Comparison of ENCODE assay signal across 9 cellular contexts in genomic region chr1:187264995-187265602, GRCh38.
DNase-seq lines count a peak whose midpoint lies in the region; ATAC-seq and TF ChIP-seq lines count a peak whose summit lies in the region.
"Had no signal": no experiment of that assay in that cellular context is flagged by ENCODE, and none has a peak within 500 bp of the region (broad histone marks: within the 10 kb centered on the region; RNA-seq: fewer than 3 reads in every experiment).

No MANE protein-coding gene starts in this region.

- no peak overlapping the region for H3K27ac Mint-ChIP-seq in WTC11
- H3K27ac Mint-ChIP-seq in stimulated activated effector memory CD8-positive, alpha-beta T cell treated with anti-CD3 and anti-CD28 coated beads, Interleukin-12 subunit alpha, Interleukin-12 subunit beta, amount 100 ng/mL, for 72 hours, result no peak overlapping the region
- H3K27ac Mint-ChIP-seq: CD4-positive, CD25-positive, alpha-beta regulatory T cell had no signal

- WGBS in right cardiac atrium, result 43% methylated on average over 4 of the region's 4 CpGs

- H3K9me3 Mint-ChIP-seq in WTC11, result no peaks in the 10 kb centered on the region
- peaks cover 3% of the 10 kb centered on the region for H3K9me3 Mint-ChIP-seq in stimulated activated effector memory CD8-positive, alpha-beta T cell treated with anti-CD3 and anti-CD28 coated beads, Interleukin-12 subunit alpha, Interleukin-12 subunit beta, amount 100 ng/mL, for 72 hours
- H3K9me3 Mint-ChIP-seq: CD4-positive, CD25-positive, alpha-beta regulatory T cell had no signal

- H3K27me3 Mint-ChIP-seq in WTC11 (ENCODE audit: low read depth), result no peaks in the 10 kb centered on the region

- H3K4me3 ChIP-seq in right cardiac atrium (ENCODE audit: low read length) (no peak overlapping the region), kidney epithelial cell (ENCODE audit: low read depth, low read length) (no peak overlapping the region)

- no peaks in the 10 kb centered on the region for H3K36me3 ChIP-seq in kidney epithelial cell (ENCODE audit: control insufficient read depth, insufficient read depth, low read length)

- 0 out of 2 replicates have a peak, but pooled peaks have one; percentile 19 for TF ChIP-seq CTCF in WTC11 (IDR thresholded peaks at IDR 0.05)
- peak; percentile 68 for TF ChIP-seq CTCF in kidney epithelial cell (IDR thresholded peaks at IDR 0.05; ENCODE audit: insufficient read depth, low read length, poor library complexity, severe bottlenecking)

- no peaks in the 10 kb centered on the region for H3K9me3 ChIP-seq in right cardiac atrium (ENCODE audit: control insufficient read depth, low read length)

- POLR2A ChIA-PET in WTC11 (lab: Charles Lee), result interaction anchor here (0.5 kb wide), 1 partner anchor 102 kb away, joined by 6 read pairs; no protein-coding TSS in a partner anchor

- intact Hi-C loops in right cardiac atrium (cut with DNase I), result no loop called here
- intact Hi-C loops in Right ventricle myocardium inferior (cut with DNase I), result no loop called here
- intact Hi-C loops in posterior vena cava (cut with DNase I), result no loop called here

- no peaks in the 10 kb centered on the region for H3K4me1 ChIP-seq in right cardiac atrium (ENCODE audit: control insufficient read depth, insufficient read depth, low read length)

- H3K4me3 Mint-ChIP-seq in WTC11, result no peak overlapping the region
- no peak overlapping the region for H3K4me3 Mint-ChIP-seq in stimulated activated effector memory CD8-positive, alpha-beta T cell treated with anti-CD3 and anti-CD28 coated beads, Interleukin-12 subunit alpha, Interleukin-12 subunit beta, amount 100 ng/mL, for 72 hours
- H3K4me3 Mint-ChIP-seq: CD4-positive, CD25-positive, alpha-beta regulatory T cell had no signal

- no peak overlapping the region for H3K27ac ChIP-seq in right cardiac atrium (ENCODE audit: low read length)

- CTCF ChIA-PET in WTC11 (lab: Charles Lee), result interaction anchor here (0.5 to 1.5 kb wide), 4 partner anchors 149 to 806 kb away, joined by 3 to 5 read pairs (median 4); no protein-coding TSS in a partner anchor

- H3K36me3 Mint-ChIP-seq in WTC11, result no peaks in the 10 kb centered on the region
- H3K36me3 Mint-ChIP-seq in stimulated activated effector memory CD8-positive, alpha-beta T cell treated with anti-CD3 and anti-CD28 coated beads, Interleukin-12 subunit alpha, Interleukin-12 subunit beta, amount 100 ng/mL, for 72 hours, result no peaks in the 10 kb centered on the region
- H3K36me3 Mint-ChIP-seq: CD4-positive, CD25-positive, alpha-beta regulatory T cell had no signal

- peak; percentile 10 to 18 (median 18) for DNase-seq in right cardiac atrium
- DNase-seq in Right ventricle myocardium inferior (ENCODE audit: missing footprints), result no peak
- DNase-seq in NCI-H2196 (lab: John Stamatoyannopoulos, UW; ENCODE audit: unreplicated experiment), result peak; percentile 37
- DNase-seq in WTC11 (ENCODE audit: low spot score), result peak; percentile 32
- no peak for DNase-seq in kidney epithelial cell (ENCODE audit: low read depth)
- no peak for DNase-seq in stimulated activated CD4-positive, alpha-beta T cell treated with anti-CD3 and anti-CD28 coated beads, Interleukin-4, amount 100 ng/mL, for 1 hour
- DNase-seq in stimulated activated effector memory CD8-positive, alpha-beta T cell treated with anti-CD3 and anti-CD28 coated beads, Interleukin-12 subunit alpha, Interleukin-12 subunit beta, amount 100 ng/mL, for 72 hours (ENCODE audit: low spot score in 2 of 2), result no peak
- DNase-seq in posterior vena cava (ENCODE audit: low spot score), result no peak

- no peak for ATAC-seq in right cardiac atrium
- ATAC-seq in Right ventricle myocardium inferior, result no peak
- ATAC-seq in WTC11, result peak; percentile 92
- ATAC-seq in stimulated activated effector memory CD8-positive, alpha-beta T cell treated with anti-CD3 and anti-CD28 coated beads, Interleukin-12 subunit alpha, Interleukin-12 subunit beta, amount 100 ng/mL, for 72 hours, result no peak

- no peaks in the 10 kb centered on the region for H3K27me3 ChIP-seq in right cardiac atrium (ENCODE audit: control insufficient read depth, insufficient read depth)
- no peaks in the 10 kb centered on the region for H3K27me3 ChIP-seq in kidney epithelial cell (ENCODE audit: control insufficient read depth, insufficient read depth, low read length)

- peaks cover 16% of the 10 kb centered on the region for H3K4me1 Mint-ChIP-seq in WTC11
- H3K4me1 Mint-ChIP-seq in stimulated activated effector memory CD8-positive, alpha-beta T cell treated with anti-CD3 and anti-CD28 coated beads, Interleukin-12 subunit alpha, Interleukin-12 subunit beta, amount 100 ng/mL, for 72 hours, result no peaks in the 10 kb centered on the region
- H3K4me1 Mint-ChIP-seq: CD4-positive, CD25-positive, alpha-beta regulatory T cell had no signal

TF ChIP-seq in WTC11, 78 proteins besides CTCF, POLR2A, EP300 and RAD21:
- no peak for TF ChIP-seq ZNF396 (CRISPR knock-in tag; IDR thresholded peaks at IDR 0.05; ENCODE audit: borderline replicate concordance)
- TF ChIP-seq ZNF423 (CRISPR knock-in tag; IDR thresholded peaks at IDR 0.05), result no peak
- TF ChIP-seq, protein P1, sequence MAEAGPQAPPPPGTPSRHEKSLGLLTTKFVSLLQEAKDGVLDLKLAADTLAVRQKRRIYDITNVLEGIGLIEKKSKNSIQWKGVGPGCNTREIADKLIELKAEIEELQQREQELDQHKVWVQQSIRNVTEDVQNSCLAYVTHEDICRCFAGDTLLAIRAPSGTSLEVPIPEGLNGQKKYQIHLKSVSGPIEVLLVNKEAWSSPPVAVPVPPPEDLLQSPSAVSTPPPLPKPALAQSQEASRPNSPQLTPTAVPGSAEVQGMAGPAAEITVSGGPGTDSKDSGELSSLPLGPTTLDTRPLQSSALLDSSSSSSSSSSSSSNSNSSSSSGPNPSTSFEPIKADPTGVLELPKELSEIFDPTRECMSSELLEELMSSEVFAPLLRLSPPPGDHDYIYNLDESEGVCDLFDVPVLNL (CRISPR knock-in tag; IDR thresholded peaks at IDR 0.05; ENCODE audit: borderline replicate concordance, low read depth), result no peak
- no peak for TF ChIP-seq MYBL2 (CRISPR knock-in tag; IDR thresholded peaks at IDR 0.05)
- TF ChIP-seq KAT7 (CRISPR knock-in tag; IDR thresholded peaks at IDR 0.05; ENCODE audit: borderline replicate concordance), result no peak
- TF ChIP-seq ATF6 (CRISPR knock-in tag; IDR thresholded peaks at IDR 0.05), result no peak
- no peak for TF ChIP-seq IRF2 (CRISPR knock-in tag; IDR thresholded peaks at IDR 0.05; ENCODE audit: borderline replicate concordance, low read depth)
- no peak for TF ChIP-seq RORB (CRISPR knock-in tag; IDR thresholded peaks at IDR 0.05)
- TF ChIP-seq, protein P2, sequence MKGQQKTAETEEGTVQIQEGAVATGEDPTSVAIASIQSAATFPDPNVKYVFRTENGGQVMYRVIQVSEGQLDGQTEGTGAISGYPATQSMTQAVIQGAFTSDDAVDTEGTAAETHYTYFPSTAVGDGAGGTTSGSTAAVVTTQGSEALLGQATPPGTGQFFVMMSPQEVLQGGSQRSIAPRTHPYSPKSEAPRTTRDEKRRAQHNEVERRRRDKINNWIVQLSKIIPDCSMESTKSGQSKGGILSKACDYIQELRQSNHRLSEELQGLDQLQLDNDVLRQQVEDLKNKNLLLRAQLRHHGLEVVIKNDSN (CRISPR knock-in tag; IDR thresholded peaks at IDR 0.05), result no peak
- TF ChIP-seq PRRX2 (CRISPR knock-in tag; IDR thresholded peaks at IDR 0.05), result no peak
- no peak for TF ChIP-seq ZMAT4 (CRISPR knock-in tag; IDR thresholded peaks at IDR 0.05)
- no peak for TF ChIP-seq JAZF1 (CRISPR knock-in tag; IDR thresholded peaks at IDR 0.05)

Comparison
In these comparisons a context has a peak if more than half of its experiments do, and no peak if none do; other contexts are left out.
1. DNase-seq: peak in right cardiac atrium (3 of 3), NCI-H2196 (single experiment) and WTC11 (single experiment); none in Right ventricle myocardium inferior (single experiment), kidney epithelial cell (single experiment), stimulated activated CD4-positive, alpha-beta T cell treated with anti-CD3 and anti-CD28 coated beads, Interleukin-4, amount 100 ng/mL, for 1 hour (single experiment), stimulated activated effector memory CD8-positive, alpha-beta T cell treated with anti-CD3 and anti-CD28 coated beads, Interleukin-12 subunit alpha, Interleukin-12 subunit beta, amount 100 ng/mL, for 72 hours (0 of 2) and posterior vena cava (single experiment).